Comparison of ENCODE assay signal across 8 cellular contexts in genomic region chr14:102304611-102305506, GRCh38. TPM values are rescaled to one million over a fixed set of nuclear protein-coding genes. Genes with fewer than 3 reads are reported as not detected.
DNase-seq lines count a peak whose midpoint lies in the region; ATAC-seq and TF ChIP-seq lines count a peak whose summit lies in the region.

Gene MOK, minus strand, starts transcription at chr14:102305164. Its CDS starts 196 bp downstream, at chr14:102304968.

- no peaks in the 10 kb centered on the region for H3K9me3 ChIP-seq in WERI-Rb-1 (ENCODE audit: severe bottlenecking)
- no peaks in the 10 kb centered on the region for H3K9me3 ChIP-seq in breast epithelium
- no peaks in the 10 kb centered on the region for H3K9me3 ChIP-seq in iPS-20b (ENCODE audit: insufficient read depth, low read depth, low read length)
- no peaks in the 10 kb centered on the region for H3K9me3 ChIP-seq in skeletal muscle tissue (ENCODE audit: control insufficient read depth in 3 of 3, low read length in 3 of 3)

- H3K9ac ChIP-seq in iPS-20b (ENCODE audit: low read depth, low read length) (peak within 1 kb of the TSS; percentile 56; the same call in 1 of the 2 replicates), skeletal muscle tissue (ENCODE audit: low read depth in 1 of 3, low read length in 3 of 3) (peak within 1 kb of the TSS; percentile 62 to 76 (median 75))

- TF ChIP-seq CTCF in WERI-Rb-1 (IDR thresholded peaks at IDR 0.05; ENCODE audit: low read depth, low read length) (no peak), breast epithelium (IDR thresholded peaks at IDR 0.05) (no peak)

- H3K4me1 ChIP-seq in ACC112 (ENCODE audit: control insufficient read depth, insufficient read depth, low read length, unreplicated experiment) (peaks cover 12% of the 10 kb centered on the region), breast epithelium (no peaks in the 10 kb centered on the region), iPS-20b (ENCODE audit: insufficient read depth, low read length) (no peaks in the 10 kb centered on the region), skeletal muscle tissue (ENCODE audit: control insufficient read depth in 3 of 3, insufficient read depth in 3 of 3, low read length in 3 of 3) (peaks cover 0 to 6% (median 4%) of the 10 kb centered on the region in 3 donors)

- H3K4me3 ChIP-seq in ACC112 (ENCODE audit: low read depth, low read length) (peak within 1 kb of the TSS; percentile 87), WERI-Rb-1 (ENCODE audit: low read depth, low read length) (peak within 1 kb of the TSS; percentile 76), breast epithelium (peak within 1 kb of the TSS; percentile 75 to 81 (median 77)), iPS-20b (ENCODE audit: low read length) (peak within 1 kb of the TSS; percentile 83), skeletal muscle tissue (ENCODE audit: low read length in 3 of 3) (peak within 1 kb of the TSS; percentile 95 to 98 (median 95))

- H3K36me3 ChIP-seq in ACC112 (ENCODE audit: insufficient read depth, low read length): no peaks in the 10 kb centered on the region
- H3K36me3 ChIP-seq in WERI-Rb-1: no peaks in the 10 kb centered on the region
- H3K36me3 ChIP-seq in breast epithelium: no peaks in the 10 kb centered on the region
- H3K36me3 ChIP-seq in iPS-20b (ENCODE audit: insufficient read depth, low read depth, low read length): no peaks in the 10 kb centered on the region
- no peaks in the 10 kb centered on the region for H3K36me3 ChIP-seq in skeletal muscle tissue (ENCODE audit: control insufficient read depth in 3 of 3, insufficient read depth in 3 of 3, low read length in 3 of 3)

- H3K27me3 ChIP-seq in ACC112 (ENCODE audit: insufficient read depth, low read length) (no peaks in the 10 kb centered on the region), WERI-Rb-1 (ENCODE audit: insufficient read depth, low read depth, severe bottlenecking) (no peaks in the 10 kb centered on the region), breast epithelium (no peaks in the 10 kb centered on the region), iPS-20b (ENCODE audit: insufficient read depth, low read length) (no peaks in the 10 kb centered on the region), skeletal muscle tissue (ENCODE audit: control insufficient read depth in 3 of 3, insufficient read depth in 3 of 3, low read length in 3 of 3) (no peaks in the 10 kb centered on the region)

- intact Hi-C loops in breast epithelium (cut with DNase I; ENCODE audit: low total_unique reads): no loop called here

- H2AFZ ChIP-seq in ACC112 (ENCODE audit: low read length, unreplicated experiment): peak within 1 kb of the TSS; percentile 64

- DNase-seq in NCI-H2196 treated with DMSO at 0.1 percent for 48 hours (lab: John Stamatoyannopoulos, UW; ENCODE audit: unreplicated experiment): peak; percentile 47
- peak; percentile 96 for DNase-seq in WERI-Rb-1
- DNase-seq in breast epithelium (ENCODE audit: low spot score in 2 of 2): peak; percentile 94 to 97

- peaks cover 37% of the 10 kb centered on the region for H3K79me2 ChIP-seq in ACC112 (ENCODE audit: control insufficient read depth, insufficient read depth, low read length, unreplicated experiment)

- peak; percentile 22 for TF ChIP-seq POLR2A in breast epithelium (IDR thresholded peaks at IDR 0.05)

- peak; percentile 88 for ATAC-seq in GM18873 (IDR thresholded peaks at IDR 0.05; ENCODE audit: low FRiP score, unreplicated experiment)
- peak; percentile 91 for ATAC-seq in HG03139 (IDR thresholded peaks at IDR 0.05; ENCODE audit: unreplicated experiment)

- H3K27ac ChIP-seq in ACC112 (ENCODE audit: low read depth, low read length): peak within 1 kb of the TSS; percentile 88
- peak within 1 kb of the TSS; percentile 62 for H3K27ac ChIP-seq in WERI-Rb-1
- H3K27ac ChIP-seq in breast epithelium: peak within 1 kb of the TSS; percentile 80 to 88
- H3K27ac ChIP-seq in iPS-20b (ENCODE audit: low read length): no peak within 1 kb of the TSS
- peak within 1 kb of the TSS; percentile 57 for H3K27ac ChIP-seq in skeletal muscle tissue (ENCODE audit: low read depth, low read length)

RNA-seq across cellular contexts. Expression of gene MOK, which starts in this region (rescaled TPM):
- total RNA-seq in breast epithelium (10 to 100 TPM; 13.0 to 29.0 (median 23.9) TPM), skeletal muscle tissue (5.2 TPM)
